ENCODE assay signal across 1 cellular context in the genomic region with DNA sequence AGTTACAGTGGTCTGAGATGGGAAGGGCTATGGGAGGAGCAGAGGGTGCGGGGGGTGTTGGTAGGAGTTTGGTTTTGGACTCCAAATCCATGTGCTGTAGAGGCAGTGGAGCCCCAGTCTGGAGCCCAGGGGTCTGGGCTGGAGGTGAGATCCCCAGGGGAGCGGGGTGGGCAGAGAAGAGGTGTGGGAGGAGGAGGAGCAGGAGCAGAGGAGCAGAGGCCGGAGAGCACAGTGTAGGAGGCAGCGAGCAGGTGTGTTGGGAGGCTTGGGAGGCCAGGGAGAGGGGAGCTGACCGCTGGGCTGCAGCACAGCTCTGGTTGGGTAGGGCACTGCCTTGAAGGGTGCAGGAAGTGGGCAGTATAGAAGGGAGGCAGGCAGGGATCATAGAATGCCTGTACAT.
TF ChIP-seq lines count a peak whose summit lies in the region.

No MANE protein-coding gene starts in this region.

TF ChIP-seq in HEK293, 187 proteins besides CTCF, POLR2A, EP300 and RAD21 (continued from another document):
- TF ChIP-seq PRDM10 (tag by site-specific recombination; IDR thresholded peaks at IDR 0.05), result no peak
- no peak for TF ChIP-seq ZNF202 (tag by site-specific recombination; IDR thresholded peaks at IDR 0.05; ENCODE audit: borderline replicate concordance)
- no peak for TF ChIP-seq ZNF549 (tag by site-specific recombination; IDR thresholded peaks at IDR 0.05)
- TF ChIP-seq ZNF600 (tag by site-specific recombination; IDR thresholded peaks at IDR 0.05), result 0 out of 2 replicates have a peak, but pooled peaks have one; percentile 44
- TF ChIP-seq EGR2 (tag by site-specific recombination; IDR thresholded peaks at IDR 0.05; ENCODE audit: low read depth), result no peak; the same call in 1 of the 2 replicates
- TF ChIP-seq, protein P1, sequence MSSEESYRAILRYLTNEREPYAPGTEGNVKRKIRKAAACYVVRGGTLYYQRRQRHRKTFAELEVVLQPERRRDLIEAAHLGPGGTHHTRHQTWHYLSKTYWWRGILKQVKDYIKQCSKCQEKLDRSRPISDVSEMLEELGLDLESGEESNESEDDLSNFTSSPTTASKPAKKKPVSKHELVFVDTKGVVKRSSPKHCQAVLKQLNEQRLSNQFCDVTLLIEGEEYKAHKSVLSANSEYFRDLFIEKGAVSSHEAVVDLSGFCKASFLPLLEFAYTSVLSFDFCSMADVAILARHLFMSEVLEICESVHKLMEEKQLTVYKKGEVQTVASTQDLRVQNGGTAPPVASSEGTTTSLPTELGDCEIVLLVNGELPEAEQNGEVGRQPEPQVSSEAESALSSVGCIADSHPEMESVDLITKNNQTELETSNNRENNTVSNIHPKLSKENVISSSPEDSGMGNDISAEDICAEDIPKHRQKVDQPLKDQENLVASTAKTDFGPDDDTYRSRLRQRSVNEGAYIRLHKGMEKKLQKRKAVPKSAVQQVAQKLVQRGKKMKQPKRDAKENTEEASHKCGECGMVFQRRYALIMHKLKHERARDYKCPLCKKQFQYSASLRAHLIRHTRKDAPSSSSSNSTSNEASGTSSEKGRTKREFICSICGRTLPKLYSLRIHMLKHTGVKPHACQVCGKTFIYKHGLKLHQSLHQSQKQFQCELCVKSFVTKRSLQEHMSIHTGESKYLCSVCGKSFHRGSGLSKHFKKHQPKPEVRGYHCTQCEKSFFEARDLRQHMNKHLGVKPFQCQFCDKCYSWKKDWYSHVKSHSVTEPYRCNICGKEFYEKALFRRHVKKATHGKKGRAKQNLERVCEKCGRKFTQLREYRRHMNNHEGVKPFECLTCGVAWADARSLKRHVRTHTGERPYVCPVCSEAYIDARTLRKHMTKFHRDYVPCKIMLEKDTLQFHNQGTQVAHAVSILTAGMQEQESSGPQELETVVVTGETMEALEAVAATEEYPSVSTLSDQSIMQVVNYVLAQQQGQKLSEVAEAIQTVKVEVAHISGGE (tag by site-specific recombination; conservative IDR thresholded peaks at IDR 0.05; ENCODE audit: low read depth), result no peak
